1 cellular context compared by ENCODE assay signal in genomic region chr11:113875414-113876073, GRCh38.
TF ChIP-seq lines count a peak whose summit lies in the region.

A gene with protein sequence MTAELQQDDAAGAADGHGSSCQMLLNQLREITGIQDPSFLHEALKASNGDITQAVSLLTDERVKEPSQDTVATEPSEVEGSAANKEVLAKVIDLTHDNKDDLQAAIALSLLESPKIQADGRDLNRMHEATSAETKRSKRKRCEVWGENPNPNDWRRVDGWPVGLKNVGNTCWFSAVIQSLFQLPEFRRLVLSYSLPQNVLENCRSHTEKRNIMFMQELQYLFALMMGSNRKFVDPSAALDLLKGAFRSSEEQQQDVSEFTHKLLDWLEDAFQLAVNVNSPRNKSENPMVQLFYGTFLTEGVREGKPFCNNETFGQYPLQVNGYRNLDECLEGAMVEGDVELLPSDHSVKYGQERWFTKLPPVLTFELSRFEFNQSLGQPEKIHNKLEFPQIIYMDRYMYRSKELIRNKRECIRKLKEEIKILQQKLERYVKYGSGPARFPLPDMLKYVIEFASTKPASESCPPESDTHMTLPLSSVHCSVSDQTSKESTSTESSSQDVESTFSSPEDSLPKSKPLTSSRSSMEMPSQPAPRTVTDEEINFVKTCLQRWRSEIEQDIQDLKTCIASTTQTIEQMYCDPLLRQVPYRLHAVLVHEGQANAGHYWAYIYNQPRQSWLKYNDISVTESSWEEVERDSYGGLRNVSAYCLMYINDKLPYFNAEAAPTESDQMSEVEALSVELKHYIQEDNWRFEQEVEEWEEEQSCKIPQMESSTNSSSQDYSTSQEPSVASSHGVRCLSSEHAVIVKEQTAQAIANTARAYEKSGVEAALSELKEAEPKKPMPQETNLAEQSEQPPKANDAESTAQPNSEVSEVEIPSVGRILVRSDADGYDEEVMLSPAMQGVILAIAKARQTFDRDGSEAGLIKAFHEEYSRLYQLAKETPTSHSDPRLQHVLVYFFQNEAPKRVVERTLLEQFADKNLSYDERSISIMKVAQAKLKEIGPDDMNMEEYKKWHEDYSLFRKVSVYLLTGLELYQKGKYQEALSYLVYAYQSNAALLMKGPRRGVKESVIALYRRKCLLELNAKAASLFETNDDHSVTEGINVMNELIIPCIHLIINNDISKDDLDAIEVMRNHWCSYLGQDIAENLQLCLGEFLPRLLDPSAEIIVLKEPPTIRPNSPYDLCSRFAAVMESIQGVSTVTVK (minus strand): TSS chr11:113875572. CDS start chr11:113875501, 71 bp downstream.

TF ChIP-seq in GM12878, 131 proteins besides CTCF, POLR2A, EP300 and RAD21 (continued from another document and continues in another):
- TF ChIP-seq IRF3 (IDR thresholded peaks at IDR 0.05) = peak; percentile 34; the same call in 1 of the 2 replicates
- TF ChIP-seq, protein P1, sequence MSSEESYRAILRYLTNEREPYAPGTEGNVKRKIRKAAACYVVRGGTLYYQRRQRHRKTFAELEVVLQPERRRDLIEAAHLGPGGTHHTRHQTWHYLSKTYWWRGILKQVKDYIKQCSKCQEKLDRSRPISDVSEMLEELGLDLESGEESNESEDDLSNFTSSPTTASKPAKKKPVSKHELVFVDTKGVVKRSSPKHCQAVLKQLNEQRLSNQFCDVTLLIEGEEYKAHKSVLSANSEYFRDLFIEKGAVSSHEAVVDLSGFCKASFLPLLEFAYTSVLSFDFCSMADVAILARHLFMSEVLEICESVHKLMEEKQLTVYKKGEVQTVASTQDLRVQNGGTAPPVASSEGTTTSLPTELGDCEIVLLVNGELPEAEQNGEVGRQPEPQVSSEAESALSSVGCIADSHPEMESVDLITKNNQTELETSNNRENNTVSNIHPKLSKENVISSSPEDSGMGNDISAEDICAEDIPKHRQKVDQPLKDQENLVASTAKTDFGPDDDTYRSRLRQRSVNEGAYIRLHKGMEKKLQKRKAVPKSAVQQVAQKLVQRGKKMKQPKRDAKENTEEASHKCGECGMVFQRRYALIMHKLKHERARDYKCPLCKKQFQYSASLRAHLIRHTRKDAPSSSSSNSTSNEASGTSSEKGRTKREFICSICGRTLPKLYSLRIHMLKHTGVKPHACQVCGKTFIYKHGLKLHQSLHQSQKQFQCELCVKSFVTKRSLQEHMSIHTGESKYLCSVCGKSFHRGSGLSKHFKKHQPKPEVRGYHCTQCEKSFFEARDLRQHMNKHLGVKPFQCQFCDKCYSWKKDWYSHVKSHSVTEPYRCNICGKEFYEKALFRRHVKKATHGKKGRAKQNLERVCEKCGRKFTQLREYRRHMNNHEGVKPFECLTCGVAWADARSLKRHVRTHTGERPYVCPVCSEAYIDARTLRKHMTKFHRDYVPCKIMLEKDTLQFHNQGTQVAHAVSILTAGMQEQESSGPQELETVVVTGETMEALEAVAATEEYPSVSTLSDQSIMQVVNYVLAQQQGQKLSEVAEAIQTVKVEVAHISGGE (CRISPR knock-in tag; IDR thresholded peaks at IDR 0.05) = peak; percentile 61
- no peak for TF ChIP-seq TCF7 (IDR thresholded peaks at IDR 0.05; ENCODE audit: borderline replicate concordance)
- no peak for TF ChIP-seq IRF5 (IDR thresholded peaks at IDR 0.05; ENCODE audit: borderline replicate concordance)
- TF ChIP-seq PML (IDR thresholded peaks at IDR 0.05; ENCODE audit: low read length) = peak; percentile 76
- no peak for TF ChIP-seq ZZZ3 (IDR thresholded peaks at IDR 0.05; ENCODE audit: control insufficient read depth, insufficient read length, low read depth)
- no peak; the same call in 1 of the 2 replicates for TF ChIP-seq NKRF (conservative IDR thresholded peaks at IDR 0.05)
- TF ChIP-seq, protein P2, sequence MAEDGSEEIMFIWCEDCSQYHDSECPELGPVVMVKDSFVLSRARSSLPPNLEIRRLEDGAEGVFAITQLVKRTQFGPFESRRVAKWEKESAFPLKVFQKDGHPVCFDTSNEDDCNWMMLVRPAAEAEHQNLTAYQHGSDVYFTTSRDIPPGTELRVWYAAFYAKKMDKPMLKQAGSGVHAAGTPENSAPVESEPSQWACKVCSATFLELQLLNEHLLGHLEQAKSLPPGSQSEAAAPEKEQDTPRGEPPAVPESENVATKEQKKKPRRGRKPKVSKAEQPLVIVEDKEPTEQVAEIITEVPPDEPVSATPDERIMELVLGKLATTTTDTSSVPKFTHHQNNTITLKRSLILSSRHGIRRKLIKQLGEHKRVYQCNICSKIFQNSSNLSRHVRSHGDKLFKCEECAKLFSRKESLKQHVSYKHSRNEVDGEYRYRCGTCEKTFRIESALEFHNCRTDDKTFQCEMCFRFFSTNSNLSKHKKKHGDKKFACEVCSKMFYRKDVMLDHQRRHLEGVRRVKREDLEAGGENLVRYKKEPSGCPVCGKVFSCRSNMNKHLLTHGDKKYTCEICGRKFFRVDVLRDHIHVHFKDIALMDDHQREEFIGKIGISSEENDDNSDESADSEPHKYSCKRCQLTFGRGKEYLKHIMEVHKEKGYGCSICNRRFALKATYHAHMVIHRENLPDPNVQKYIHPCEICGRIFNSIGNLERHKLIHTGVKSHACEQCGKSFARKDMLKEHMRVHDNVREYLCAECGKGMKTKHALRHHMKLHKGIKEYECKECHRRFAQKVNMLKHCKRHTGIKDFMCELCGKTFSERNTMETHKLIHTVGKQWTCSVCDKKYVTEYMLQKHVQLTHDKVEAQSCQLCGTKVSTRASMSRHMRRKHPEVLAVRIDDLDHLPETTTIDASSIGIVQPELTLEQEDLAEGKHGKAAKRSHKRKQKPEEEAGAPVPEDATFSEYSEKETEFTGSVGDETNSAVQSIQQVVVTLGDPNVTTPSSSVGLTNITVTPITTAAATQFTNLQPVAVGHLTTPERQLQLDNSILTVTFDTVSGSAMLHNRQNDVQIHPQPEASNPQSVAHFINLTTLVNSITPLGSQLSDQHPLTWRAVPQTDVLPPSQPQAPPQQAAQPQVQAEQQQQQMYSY (CRISPR knock-in tag; IDR thresholded peaks at IDR 0.05) = peak; percentile 85; the same call in 1 of the 2 replicates
- TF ChIP-seq, protein P3, sequence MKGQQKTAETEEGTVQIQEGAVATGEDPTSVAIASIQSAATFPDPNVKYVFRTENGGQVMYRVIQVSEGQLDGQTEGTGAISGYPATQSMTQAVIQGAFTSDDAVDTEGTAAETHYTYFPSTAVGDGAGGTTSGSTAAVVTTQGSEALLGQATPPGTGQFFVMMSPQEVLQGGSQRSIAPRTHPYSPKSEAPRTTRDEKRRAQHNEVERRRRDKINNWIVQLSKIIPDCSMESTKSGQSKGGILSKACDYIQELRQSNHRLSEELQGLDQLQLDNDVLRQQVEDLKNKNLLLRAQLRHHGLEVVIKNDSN (IDR thresholded peaks at IDR 0.05; ENCODE audit: borderline replicate concordance, extremely low read length, insufficient read depth, low read depth, low read length) = peak; percentile 96
- TF ChIP-seq NFXL1 (IDR thresholded peaks at IDR 0.05; ENCODE audit: borderline replicate concordance) = no peak
- TF ChIP-seq PBX3 (IDR thresholded peaks at IDR 0.05; ENCODE audit: insufficient replicate concordance, low read depth, low read length) = no peak
- TF ChIP-seq E2F4 (IDR thresholded peaks at IDR 0.05; ENCODE audit: low read depth, low read length) = no peak
- peak; percentile 94 for TF ChIP-seq POLR2AphosphoS5 (IDR thresholded peaks at IDR 0.05; ENCODE audit: low read length)
- TF ChIP-seq MYC (IDR thresholded peaks at IDR 0.05; ENCODE audit: insufficient read depth, insufficient read length, insufficient replicate concordance, low read length, severe bottlenecking) = no peak
- TF ChIP-seq CUX1 (IDR thresholded peaks at IDR 0.05; ENCODE audit: insufficient replicate concordance, low read depth, low read length) = no peak
- no peak for TF ChIP-seq CHD2 (IDR thresholded peaks at IDR 0.05; ENCODE audit: borderline replicate concordance, low read depth, low read length)
- no peak for TF ChIP-seq CBX5 (IDR thresholded peaks at IDR 0.05; ENCODE audit: low read depth)
- 0 out of 2 replicates have a peak, but pooled peaks have one; percentile 10 for TF ChIP-seq PKNOX1 (IDR thresholded peaks at IDR 0.05)
- TF ChIP-seq NBN (IDR thresholded peaks at IDR 0.05) = 0 out of 2 replicates have a peak, but pooled peaks have one; percentile 43
- no peak for TF ChIP-seq RFX5 (IDR thresholded peaks at IDR 0.05; ENCODE audit: low read depth, low read length)
- no peak for TF ChIP-seq ZNF274 (IDR thresholded peaks at IDR 0.05; ENCODE audit: insufficient read depth, insufficient read length)
